In genomic region chr5:140632366-140633080, GRCh38 we compare ENCODE assay signal across 8 cellular contexts. TPM values are rescaled to one million over a fixed set of nuclear protein-coding genes. Genes with fewer than 3 reads are reported as not detected.
DNase-seq lines count a peak whose midpoint lies in the region; ATAC-seq and TF ChIP-seq lines count a peak whose summit lies in the region.

No MANE protein-coding gene starts in this region.

- peak overlapping the region; percentile 74 for H3K27ac ChIP-seq in substantia nigra (ENCODE audit: low read depth, low read length, poor library complexity, severe bottlenecking)

- H3K9me3 ChIP-seq in mucosa of descending colon, result peaks cover 4% of the 10 kb centered on the region

- intact Hi-C loops in mucosa of descending colon (cut with DNase I, micrococcal nuclease), result loop anchor here (5.0 to 10.0 kb wide), 3 partner anchors 55 to 88 kb away; partner anchors contain the start of genes APBB3 (in 1 of the 2), EIF4EBP3 (in 1 of the 2) and SLC35A4 (in 1 of the 2)

- ATAC-seq in HG03521 (IDR thresholded peaks at IDR 0.05; ENCODE audit: unreplicated experiment) (peak; percentile 50), mucosa of descending colon (peak; percentile 68)

- H3K4me3 ChIP-seq in AG09309 (ENCODE audit: control insufficient read depth, low read depth, low read length), result peak overlapping the region; percentile 42
- H3K4me3 ChIP-seq in mucosa of descending colon, result peak overlapping the region; percentile 27

- H3K36me3 ChIP-seq in mucosa of descending colon (ENCODE audit: low read depth), result no peaks in the 10 kb centered on the region

- DNase-seq in AG09309 (ENCODE audit: low read depth), result no peak
- DNase-seq in GM19238 (ENCODE audit: insufficient read length, low spot score), result peak; percentile 18
- DNase-seq in activated CD4-positive, alpha-beta T cell treated with anti-CD3 and anti-CD28 coated beads, Interleukin-2, amount 50 U/mL, for 48 hours, result peak; percentile 52 to 60
- DNase-seq in effector CD4-positive, alpha-beta T cell, result peak; percentile 36
- peak; percentile 64 to 77 (median 77) for DNase-seq in mucosa of descending colon
- DNase-seq in substantia nigra (lab: John Stamatoyannopoulos, UW), result peak in 16 of 49 donors; percentile 21 to 64 (median 46)
- no peak for DNase-seq in NCI-H2196 (lab: John Stamatoyannopoulos, UW; ENCODE audit: unreplicated experiment)

- H3K4me1 ChIP-seq in mucosa of descending colon (ENCODE audit: low read depth), result peaks cover 12% of the 10 kb centered on the region

- TF ChIP-seq CTCF in AG09309 (IDR thresholded peaks at IDR 0.05; ENCODE audit: control insufficient read depth, insufficient read depth, low read depth, low read length, missing control alignments) (no peak), mucosa of descending colon (IDR thresholded peaks at IDR 0.05) (no peak)

RNA-seq across cellular contexts. Expression of gene CD14, which starts 0.5 kb away (rescaled TPM):
- total RNA-seq in mucosa of descending colon, result 10 to 100 TPM; 35.8 to 92.8 (median 90.9) TPM

RNA-seq across cellular contexts. Expression of gene TMCO6, which starts 6.7 kb away (rescaled TPM):
- total RNA-seq in mucosa of descending colon, result 10 to 100 TPM; 13.6 to 21.7 (median 16.8) TPM

RNA-seq across cellular contexts. Expression of gene NDUFA2, which starts 14.9 kb away (rescaled TPM):
- 10 to 100 TPM; 63.5 to 93.1 (median 83.0) TPM for total RNA-seq in mucosa of descending colon

RNA-seq across cellular contexts. Expression of gene IK, which starts 15.1 kb away (rescaled TPM):
- total RNA-seq in mucosa of descending colon, result 10 to 100 TPM; 79.8 to 98.1 (median 79.9) TPM

RNA-seq across cellular contexts. Expression of gene WDR55, which starts 32.2 kb away (rescaled TPM):
- total RNA-seq in mucosa of descending colon, result 10 to 100 TPM; 32.3 to 42.3 (median 42.2) TPM

Comparison
In these comparisons a context has a peak if more than half of its experiments do, and no peak if none do; other contexts are left out.
1. DNase-seq: peak in GM19238 (single experiment), activated CD4-positive, alpha-beta T cell treated with anti-CD3 and anti-CD28 coated beads, Interleukin-2, amount 50 U/mL, for 48 hours (2 of 2), effector CD4-positive, alpha-beta T cell (single experiment) and mucosa of descending colon (3 of 3); none in AG09309 (single experiment) and NCI-H2196 (single experiment).